ENCODE assay signal across 25 cellular contexts in genomic region chr12:3888654-3889053, GRCh38.
"Had no signal": no experiment of that assay in that cellular context is flagged by ENCODE, and none has a peak within 500 bp of the region (broad histone marks: within the 10 kb centered on the region; RNA-seq: fewer than 3 reads in every experiment).

No MANE protein-coding gene starts in this region.

- H3K27me3 Mint-ChIP-seq: activated CD4-positive, alpha-beta T cell treated with anti-CD3 and anti-CD28 coated beads for 36 hours; activated naive CD8-positive, alpha-beta T cell treated with anti-CD3 and anti-CD28 coated beads for 36 hours; central memory CD8-positive, alpha-beta T cell had no signal

- H3K4me2 ChIP-seq: smooth muscle cell had no signal

- H3K27ac ChIP-seq: breast epithelium, heart left ventricle, sigmoid colon, testis, vagina had no signal

- ATAC-seq: activated CD4-positive, alpha-beta T cell treated with anti-CD3 and anti-CD28 coated beads for 36 hours; activated T-cell treated with anti-CD3 and anti-CD28 coated beads, Interleukin-2, amount 50 U/mL, for 4 hours; heart left ventricle; left ventricle myocardium superior; natural killer cell; stimulated activated naive B cell treated with anti-CD40 and anti-IgM and Interleukin-4, amounts not matched to agents 10 μg/mL and 1 μg/mL and 100 μg/mL, for 72 hours had no signal

- H3K27ac Mint-ChIP-seq: activated B cell treated with CpG ODN at 0.5 μM for 24 hours; activated CD4-positive, alpha-beta T cell treated with anti-CD3 and anti-CD28 coated beads for 36 hours; activated naive CD8-positive, alpha-beta T cell treated with anti-CD3 and anti-CD28 coated beads for 36 hours; endodermal cell; natural killer cell; progenitor cell of endocrine pancreas; stimulated activated naive B cell treated with anti-CD40 and anti-IgM and Interleukin-4, amounts not matched to agents 10 μg/mL and 1 μg/mL and 100 μg/mL, for 72 hours; type B pancreatic cell had no signal

- H3K4me1 ChIP-seq: breast epithelium, testis, vagina had no signal

- H3K4me3 Mint-ChIP-seq: activated B cell treated with CpG ODN at 0.5 μM for 24 hours; activated CD4-positive, alpha-beta T cell treated with anti-CD3 and anti-CD28 coated beads for 36 hours; activated naive CD8-positive, alpha-beta T cell treated with anti-CD3 and anti-CD28 coated beads for 36 hours; activated T-cell treated with anti-CD3 and anti-CD28 coated beads, Interleukin-2, amount 50 U/mL, for 4 hours; central memory CD8-positive, alpha-beta T cell; endodermal cell; natural killer cell; stimulated activated naive B cell treated with anti-CD40 and anti-IgM and Interleukin-4, amounts not matched to agents 10 μg/mL and 1 μg/mL and 100 μg/mL, for 72 hours; type B pancreatic cell had no signal

- H3K4me3 ChIP-seq: breast epithelium, heart left ventricle, sigmoid colon, smooth muscle cell, testis, vagina had no signal

- DNase-seq: activated B cell treated with CpG ODN at 0.5 μM for 24 hours; activated CD4-positive, alpha-beta T cell treated with anti-CD3 and anti-CD28 coated beads for 36 hours; activated CD4-positive, alpha-beta T cell treated with anti-CD3 and anti-CD28 coated beads, Interleukin-2, amount 50 U/mL, for 4 hours; activated CD8-positive, alpha-beta memory T cell treated with anti-CD3 and anti-CD28 coated beads for 24 hours; activated CD8-positive, alpha-beta memory T cell treated with anti-CD3 and anti-CD28 coated beads, Interleukin-2, amount 50 U/mL, for 4 hours; activated naive CD4-positive, alpha-beta T cell treated with Interleukin-2 at 50 U/mL for 16 hours; activated naive CD8-positive, alpha-beta T cell treated with anti-CD3 and anti-CD28 coated beads for 36 hours; activated T-cell treated with anti-CD3 and anti-CD28 coated beads, Interleukin-2, amount 50 U/mL, for 4 hours; endodermal cell; heart left ventricle; left ventricle myocardium superior; midbrain; natural killer cell; retina; sigmoid colon; stimulated activated CD4-positive, alpha-beta T cell treated with anti-CD3 and anti-CD28 coated beads, Interleukin-15, amount 100 ng/mL, for 24 hours; stimulated activated CD8-positive, alpha-beta memory T cell treated with anti-CD3 and anti-CD28 coated beads, Interleukin-4, amount 100 ng/mL, for 48 hours; stimulated activated naive B cell treated with anti-CD40 and anti-IgM and Interleukin-4, amounts not matched to agents 10 μg/mL and 1 μg/mL and 100 μg/mL, for 72 hours; testis had no signal

- H3K27me3 ChIP-seq: breast epithelium, heart left ventricle, sigmoid colon, testis, vagina had no signal

- H3K36me3 ChIP-seq: breast epithelium, heart left ventricle, sigmoid colon, vagina had no signal

- H3K36me3 Mint-ChIP-seq: activated naive CD8-positive, alpha-beta T cell treated with anti-CD3 and anti-CD28 coated beads for 36 hours; natural killer cell; stimulated activated naive B cell treated with anti-CD40 and anti-IgM and Interleukin-4, amounts not matched to agents 10 μg/mL and 1 μg/mL and 100 μg/mL, for 72 hours; type B pancreatic cell had no signal

- H3K9me3 ChIP-seq: breast epithelium, heart left ventricle, sigmoid colon, testis, vagina had no signal
